Comparison of ENCODE assay signal across 11 cellular contexts in genomic region chr17:37425268-37425667, GRCh38. TPM values are rescaled to one million over a fixed set of nuclear protein-coding genes. Genes with fewer than 3 reads are reported as not detected.
"Had no signal": no experiment of that assay in that cellular context is flagged by ENCODE, and none has a peak within 500 bp of the region (broad histone marks: within the 10 kb centered on the region; RNA-seq: fewer than 3 reads in every experiment).

No MANE protein-coding gene starts in this region.

- H3K4me3 Mint-ChIP-seq: GM23338, H9, HFFc6 had no signal

- H3K9me3 Mint-ChIP-seq: GM23338, H9, HFFc6 had no signal

- H3K27ac Mint-ChIP-seq: GM23338, H9, HFFc6 had no signal

- H3K4me1 Mint-ChIP-seq: GM23338, H9 had no signal

- H3K4me2 ChIP-seq: GM23338, KMS-11 had no signal

- DNase-seq: H9, HCEC 1CT, HFFc6, IMR-90, KBM-7 had no signal

- H3K27ac ChIP-seq: KMS-11 had no signal

- H3K4me3 ChIP-seq: GM23338 had no signal

- FAIRE-seq: H1, H54, HTR-8/SVneo had no signal

- H3K9ac ChIP-seq: KMS-11 had no signal

- ATAC-seq: GM23338 had no signal

- H2AFZ ChIP-seq: GM23338 had no signal

RNA-seq across cellular contexts. Expression of gene C17orf78, which starts 49.5 kb away (rescaled TPM):
- total RNA-seq: GM23338, H1, H9, HFFc6, HT-29, IMR-90 had no signal
- polyA plus RNA-seq: H1, IMR-90 had no signal
